In the genomic region with DNA sequence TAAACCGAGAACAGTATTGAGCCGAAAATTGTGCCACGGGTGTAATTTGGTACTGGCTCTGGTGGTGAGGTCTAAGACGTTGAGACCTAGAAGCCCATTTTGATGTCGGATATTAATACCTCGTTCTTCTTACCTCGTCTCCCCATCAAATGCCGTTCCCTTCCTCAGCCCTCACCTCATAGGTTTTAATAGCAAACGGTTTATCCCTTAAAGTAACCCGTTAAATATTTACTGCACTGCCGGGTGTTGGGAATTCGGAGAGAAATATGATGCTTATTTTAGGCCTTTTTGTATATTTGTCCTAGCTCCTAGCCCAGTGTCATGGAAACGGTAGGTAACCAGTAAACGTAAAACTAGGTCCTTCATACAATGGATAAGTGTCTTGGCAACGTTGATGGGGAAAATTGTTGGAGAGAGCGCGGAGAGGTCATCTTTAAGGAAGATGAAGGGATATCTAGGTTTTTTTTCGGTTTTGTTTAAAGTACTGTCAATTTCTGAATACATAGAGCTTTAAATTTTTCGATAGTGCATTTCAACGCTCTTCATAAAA, we compare ENCODE assay signal across 9 cellular contexts. TPM values are rescaled to one million over a fixed set of nuclear protein-coding genes. Genes with fewer than 3 reads are reported as not detected.
DNase-seq lines count a peak whose midpoint lies in the region; ATAC-seq and TF ChIP-seq lines count a peak whose summit lies in the region.
"Had no signal": no experiment of that assay in that cellular context is flagged by ENCODE, and none has a peak within 500 bp of the region (broad histone marks: within the 10 kb centered on the region; RNA-seq: fewer than 3 reads in every experiment).

No MANE protein-coding gene starts in this region.

- no peaks in the 10 kb centered on the region for H3K27me3 Mint-ChIP-seq in WTC11 (ENCODE audit: low read depth)
- H3K27me3 Mint-ChIP-seq: activated naive CD4-positive, alpha-beta T cell treated with anti-CD3 and anti-CD28 coated beads, Interleukin-2, amount 50 U/mL, for 24 hours had no signal

- H3K4me3 Mint-ChIP-seq in WTC11, result no peak overlapping the region
- H3K4me3 Mint-ChIP-seq: activated naive CD4-positive, alpha-beta T cell treated with anti-CD3 and anti-CD28 coated beads, Interleukin-2, amount 50 U/mL, for 24 hours had no signal

- POLR2A ChIA-PET in WTC11 (lab: Charles Lee), result interaction anchor here (1.7 kb wide), 1 partner anchor 11 kb away, joined by 3 read pairs; no protein-coding TSS in a partner anchor

- H3K4me3 ChIP-seq in ACC112 (ENCODE audit: low read depth, low read length) (peak overlapping the region; percentile 91), HUES64 (ENCODE audit: low read length) (peak overlapping the region; percentile 88), astrocyte of the spinal cord (ENCODE audit: low read depth, low read length) (peak overlapping the region; percentile 74), left lung (peak overlapping the region; percentile 71 to 74)

- ATAC-seq in left lung (peak; percentile 1), WTC11 (no peak), GM21423 (IDR thresholded peaks at IDR 0.05; ENCODE audit: unreplicated experiment) (no peak)

- H3K36me3 ChIP-seq in ACC112 (ENCODE audit: insufficient read depth, low read length), result 0 out of 2 replicates have a peak, but pooled peaks cover 4% of the 10 kb centered on the region
- peaks cover 28% of the 10 kb centered on the region for H3K36me3 ChIP-seq in HUES64 (ENCODE audit: insufficient read depth, low read length)
- peaks cover 0 to 3% of the 10 kb centered on the region in 2 donors for H3K36me3 ChIP-seq in left lung

- intact Hi-C loops in left lung (cut with DNase I), result no loop called here

- no peak for TF ChIP-seq CTCF in astrocyte of the spinal cord (IDR thresholded peaks at IDR 0.05; ENCODE audit: low read depth, low read length)
- no peak for TF ChIP-seq CTCF in left lung (IDR thresholded peaks at IDR 0.05)
- no peak for TF ChIP-seq CTCF in WTC11 (IDR thresholded peaks at IDR 0.05)

- H3K27ac ChIP-seq in ACC112 (ENCODE audit: low read depth, low read length), result peak overlapping the region; percentile 77
- no peak overlapping the region; the same call in 1 of the 2 replicates for H3K27ac ChIP-seq in HUES64 (ENCODE audit: low read depth, low read length)
- H3K27ac ChIP-seq in left lung, result peak overlapping the region; percentile 90 to 95

- H2AFZ ChIP-seq in ACC112 (ENCODE audit: low read length, unreplicated experiment), result no peak overlapping the region

- H3K27ac Mint-ChIP-seq in WTC11, result no peak overlapping the region
- H3K27ac Mint-ChIP-seq: activated naive CD4-positive, alpha-beta T cell treated with anti-CD3 and anti-CD28 coated beads, Interleukin-2, amount 50 U/mL, for 24 hours had no signal

- peaks cover 55% of the 10 kb centered on the region for H3K79me2 ChIP-seq in ACC112 (ENCODE audit: control insufficient read depth, insufficient read depth, low read length, unreplicated experiment)

- H3K4me1 Mint-ChIP-seq in WTC11, result peaks cover 29% of the 10 kb centered on the region

- peaks cover 6% of the 10 kb centered on the region for H3K9me3 Mint-ChIP-seq in WTC11
- H3K9me3 Mint-ChIP-seq: activated naive CD4-positive, alpha-beta T cell treated with anti-CD3 and anti-CD28 coated beads, Interleukin-2, amount 50 U/mL, for 24 hours had no signal

- 5% methylated on average over 18 of the region's 20 CpGs for WGBS in HUES64

- CTCF ChIA-PET in WTC11 (lab: Charles Lee), result interaction anchor here (1.4 kb wide), 1 partner anchor 108 kb away, joined by 3 read pairs; no protein-coding TSS in a partner anchor

- H3K9me3 ChIP-seq in HUES64 (ENCODE audit: insufficient read depth, low read depth, low read length), result no peaks in the 10 kb centered on the region
- no peaks in the 10 kb centered on the region for H3K9me3 ChIP-seq in left lung

- H3K27me3 ChIP-seq in ACC112 (ENCODE audit: insufficient read depth, low read length) (no peaks in the 10 kb centered on the region), HUES64 (ENCODE audit: insufficient read depth, low read length) (no peaks in the 10 kb centered on the region), left lung (no peaks in the 10 kb centered on the region)

- peaks cover 15% of the 10 kb centered on the region for H3K36me3 Mint-ChIP-seq in WTC11

- in situ Hi-C loops in astrocyte of the spinal cord (cut with HindIII; ENCODE audit: low sequenced_read_pairs), result no loop called here

- peak overlapping the region; percentile 97 for H3K9ac ChIP-seq in HUES64 (ENCODE audit: low read depth, low read length)

- H3K4me1 ChIP-seq in ACC112 (ENCODE audit: control insufficient read depth, insufficient read depth, low read length, unreplicated experiment) (peaks cover 27% of the 10 kb centered on the region), HUES64 (ENCODE audit: insufficient read depth, low read length) (peaks cover 13% of the 10 kb centered on the region), left lung (peaks cover 4 to 47% of the 10 kb centered on the region in 2 donors)

- DNase-seq in astrocyte of the spinal cord (ENCODE audit: low read depth, low spot score) (peak; percentile 42), left lung (no peak), WTC11 (ENCODE audit: low spot score) (no peak), CD1c-positive myeloid dendritic cell (ENCODE audit: extremely low spot score) (no peak)
- no peak for DNase-seq in stimulated activated CD4-positive, alpha-beta T cell treated with anti-CD3 and anti-CD28 coated beads, Interleukin-4, amount 100 ng/mL, for 4 hours

TF ChIP-seq in WTC11, 78 proteins besides CTCF, POLR2A, EP300 and RAD21 (continues in another document):
- TF ChIP-seq ZNF232 (CRISPR knock-in tag; IDR thresholded peaks at IDR 0.05) (no peak), SMAD3 (CRISPR knock-in tag; IDR thresholded peaks at IDR 0.05; ENCODE audit: borderline replicate concordance) (no peak), NFE2L1 (CRISPR knock-in tag; IDR thresholded peaks at IDR 0.05) (no peak), CREM (CRISPR knock-in tag; IDR thresholded peaks at IDR 0.05) (no peak), ZNF121 (CRISPR knock-in tag; IDR thresholded peaks at IDR 0.05) (no peak), MYBL2 (CRISPR knock-in tag; IDR thresholded peaks at IDR 0.05) (no peak)
- TF ChIP-seq, protein P1, sequence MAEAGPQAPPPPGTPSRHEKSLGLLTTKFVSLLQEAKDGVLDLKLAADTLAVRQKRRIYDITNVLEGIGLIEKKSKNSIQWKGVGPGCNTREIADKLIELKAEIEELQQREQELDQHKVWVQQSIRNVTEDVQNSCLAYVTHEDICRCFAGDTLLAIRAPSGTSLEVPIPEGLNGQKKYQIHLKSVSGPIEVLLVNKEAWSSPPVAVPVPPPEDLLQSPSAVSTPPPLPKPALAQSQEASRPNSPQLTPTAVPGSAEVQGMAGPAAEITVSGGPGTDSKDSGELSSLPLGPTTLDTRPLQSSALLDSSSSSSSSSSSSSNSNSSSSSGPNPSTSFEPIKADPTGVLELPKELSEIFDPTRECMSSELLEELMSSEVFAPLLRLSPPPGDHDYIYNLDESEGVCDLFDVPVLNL (CRISPR knock-in tag; IDR thresholded peaks at IDR 0.05; ENCODE audit: borderline replicate concordance, low read depth), result no peak
- TF ChIP-seq, protein P2, sequence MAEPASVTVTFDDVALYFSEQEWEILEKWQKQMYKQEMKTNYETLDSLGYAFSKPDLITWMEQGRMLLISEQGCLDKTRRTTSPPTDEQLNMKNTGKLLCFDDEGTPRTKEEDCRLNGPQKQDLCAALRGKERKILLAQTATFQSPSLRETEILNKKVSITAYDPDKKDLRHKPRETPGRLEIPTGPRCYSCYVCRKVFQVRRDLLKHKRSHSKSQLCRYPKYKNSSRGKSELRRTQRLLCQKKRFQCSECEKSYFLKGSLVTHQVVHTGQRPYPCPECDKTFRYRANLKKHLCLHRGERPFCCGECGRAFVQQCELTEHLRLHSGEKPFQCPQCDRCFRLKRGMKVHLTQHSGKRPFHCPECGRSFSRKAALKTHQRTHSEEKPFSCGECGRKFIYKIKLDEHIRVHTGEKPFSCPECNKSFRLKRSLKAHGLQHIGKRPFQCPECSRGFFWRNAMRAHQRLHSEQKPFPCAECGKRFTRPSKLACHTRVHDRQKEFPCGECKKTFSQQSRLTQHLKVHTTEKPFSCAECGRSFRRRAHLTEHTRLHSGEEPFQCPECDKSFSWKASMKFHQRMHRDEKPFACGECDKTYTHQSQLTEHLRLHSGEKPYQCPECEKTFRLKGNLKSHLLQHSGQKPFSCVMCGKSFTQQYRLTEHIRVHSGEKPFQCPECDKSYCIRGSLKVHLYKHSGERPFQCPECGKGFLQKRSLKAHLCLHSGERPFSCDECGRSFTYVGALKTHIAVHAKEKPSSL (CRISPR knock-in tag; conservative IDR thresholded peaks at IDR 0.05), result no peak
- TF ChIP-seq, protein P3, sequence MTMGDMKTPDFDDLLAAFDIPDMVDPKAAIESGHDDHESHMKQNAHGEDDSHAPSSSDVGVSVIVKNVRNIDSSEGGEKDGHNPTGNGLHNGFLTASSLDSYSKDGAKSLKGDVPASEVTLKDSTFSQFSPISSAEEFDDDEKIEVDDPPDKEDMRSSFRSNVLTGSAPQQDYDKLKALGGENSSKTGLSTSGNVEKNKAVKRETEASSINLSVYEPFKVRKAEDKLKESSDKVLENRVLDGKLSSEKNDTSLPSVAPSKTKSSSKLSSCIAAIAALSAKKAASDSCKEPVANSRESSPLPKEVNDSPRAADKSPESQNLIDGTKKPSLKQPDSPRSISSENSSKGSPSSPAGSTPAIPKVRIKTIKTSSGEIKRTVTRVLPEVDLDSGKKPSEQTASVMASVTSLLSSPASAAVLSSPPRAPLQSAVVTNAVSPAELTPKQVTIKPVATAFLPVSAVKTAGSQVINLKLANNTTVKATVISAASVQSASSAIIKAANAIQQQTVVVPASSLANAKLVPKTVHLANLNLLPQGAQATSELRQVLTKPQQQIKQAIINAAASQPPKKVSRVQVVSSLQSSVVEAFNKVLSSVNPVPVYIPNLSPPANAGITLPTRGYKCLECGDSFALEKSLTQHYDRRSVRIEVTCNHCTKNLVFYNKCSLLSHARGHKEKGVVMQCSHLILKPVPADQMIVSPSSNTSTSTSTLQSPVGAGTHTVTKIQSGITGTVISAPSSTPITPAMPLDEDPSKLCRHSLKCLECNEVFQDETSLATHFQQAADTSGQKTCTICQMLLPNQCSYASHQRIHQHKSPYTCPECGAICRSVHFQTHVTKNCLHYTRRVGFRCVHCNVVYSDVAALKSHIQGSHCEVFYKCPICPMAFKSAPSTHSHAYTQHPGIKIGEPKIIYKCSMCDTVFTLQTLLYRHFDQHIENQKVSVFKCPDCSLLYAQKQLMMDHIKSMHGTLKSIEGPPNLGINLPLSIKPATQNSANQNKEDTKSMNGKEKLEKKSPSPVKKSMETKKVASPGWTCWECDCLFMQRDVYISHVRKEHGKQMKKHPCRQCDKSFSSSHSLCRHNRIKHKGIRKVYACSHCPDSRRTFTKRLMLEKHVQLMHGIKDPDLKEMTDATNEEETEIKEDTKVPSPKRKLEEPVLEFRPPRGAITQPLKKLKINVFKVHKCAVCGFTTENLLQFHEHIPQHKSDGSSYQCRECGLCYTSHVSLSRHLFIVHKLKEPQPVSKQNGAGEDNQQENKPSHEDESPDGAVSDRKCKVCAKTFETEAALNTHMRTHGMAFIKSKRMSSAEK (CRISPR knock-in tag; IDR thresholded peaks at IDR 0.05; ENCODE audit: borderline replicate concordance), result no peak

RNA-seq across cellular contexts. Expression of a gene that starts 1.0 kb away (rescaled TPM):
- 199 TPM for polyA plus RNA-seq in HUES64 (2013, experiment 1 of 2)
- polyA plus RNA-seq in HUES64 (2013, experiment 2 of 2), result 193 TPM
- total RNA-seq in left lung, result 10 to 100 TPM; 87.9 to 89.0 TPM
- total RNA-seq in WTC11 (2021), result 129 to 141 TPM (median 132 TPM) in 3 replicates
